Comparison of ENCODE assay signal across 2 cellular contexts in genomic region chr17:13626703-13627102, GRCh38.
TF ChIP-seq lines count a peak whose summit lies in the region.

No MANE protein-coding gene starts in this region.

TF ChIP-seq in IMR-90, 13 proteins besides CTCF, POLR2A, EP300 and RAD21 (continued from another document):
- TF ChIP-seq BHLHE40 (IDR thresholded peaks at IDR 0.05; ENCODE audit: low read depth, low read length) (peak; percentile 50; the same call in 1 of the 2 replicates), SMC3 (IDR thresholded peaks at IDR 0.05; ENCODE audit: low read depth, low read length) (no peak), MAFK (IDR thresholded peaks at IDR 0.05; ENCODE audit: low read depth, low read length) (no peak), RCOR1 (IDR thresholded peaks at IDR 0.05; ENCODE audit: insufficient replicate concordance, low read length) (no peak), MXI1 (IDR thresholded peaks at IDR 0.05; ENCODE audit: borderline replicate concordance, low read depth, low read length) (no peak), ELK1 (IDR thresholded peaks at IDR 0.05; ENCODE audit: borderline replicate concordance, low read depth, low read length) (no peak), NFE2L2 (IDR thresholded peaks at IDR 0.05; ENCODE audit: low read depth, low read length) (no peak), MAZ (IDR thresholded peaks at IDR 0.05; ENCODE audit: borderline replicate concordance, low read depth, low read length) (no peak), USF2 (IDR thresholded peaks at IDR 0.05; ENCODE audit: low read depth, low read length) (no peak), CHD1 (IDR thresholded peaks at IDR 0.05; ENCODE audit: low read depth, low read length) (no peak)
TF ChIP-seq in IMR-90: peak in this region for 2.

TF ChIP-seq in K562, 482 proteins besides CTCF, POLR2A, EP300 and RAD21 (continued from another document):
- TF ChIP-seq ATF3 (IDR thresholded peaks at IDR 0.05) = peak; percentile 87
- TF ChIP-seq ATF3 (CRISPR knock-in tag; conservative IDR thresholded peaks at IDR 0.05) = no peak
- no peak for TF ChIP-seq HES1 (IDR thresholded peaks at IDR 0.05; ENCODE audit: low read depth)
- no peak for TF ChIP-seq ETS1 (conservative IDR thresholded peaks at IDR 0.05; ENCODE audit: control insufficient read depth, low read depth, low read length)
- no peak for TF ChIP-seq ZNF212 (CRISPR knock-in tag; IDR thresholded peaks at IDR 0.05)
- peak; percentile 58; the same call in 1 of the 2 replicates for TF ChIP-seq JUNB (CRISPR knock-in tag; conservative IDR thresholded peaks at IDR 0.05)
- TF ChIP-seq SREBF1 (IDR thresholded peaks at IDR 0.05; ENCODE audit: borderline replicate concordance, low read depth, low read length) = no peak
- no peak for TF ChIP-seq E2F6 (IDR thresholded peaks at IDR 0.05; ENCODE audit: borderline replicate concordance in 1 of 2, extremely low read depth in 1 of 2, insufficient read depth in 1 of 2, insufficient read length in 1 of 2, low read depth in 1 of 2, low read length in 1 of 2, poor library complexity in 1 of 2, severe bottlenecking in 1 of 2)
- TF ChIP-seq HOMEZ (CRISPR knock-in tag; IDR thresholded peaks at IDR 0.05) = no peak
- peak; percentile 80 for TF ChIP-seq FOSL1 (tag; conservative IDR thresholded peaks at IDR 0.05)
- TF ChIP-seq ZBTB1 (CRISPR knock-in tag; IDR thresholded peaks at IDR 0.05; ENCODE audit: borderline replicate concordance, low read depth) = no peak
- TF ChIP-seq USF1 (CRISPR knock-in tag; IDR thresholded peaks at IDR 0.05) = no peak
- no peak for TF ChIP-seq PBX2 (CRISPR knock-in tag; IDR thresholded peaks at IDR 0.05; ENCODE audit: low read depth)
- no peak for TF ChIP-seq PBX2 (tag; conservative IDR thresholded peaks at IDR 0.05; ENCODE audit: low read depth)
- TF ChIP-seq ZNF224 (CRISPR knock-in tag; IDR thresholded peaks at IDR 0.05) = no peak
- no peak for TF ChIP-seq JUND (IDR thresholded peaks at IDR 0.05; ENCODE audit: borderline replicate concordance, low read depth, low read length)
- peak; percentile 20; the same call in 1 of the 3 replicates for TF ChIP-seq JUND (tag; IDR thresholded peaks at IDR 0.05; ENCODE audit: borderline replicate concordance, low read depth, low read length)
- no peak for TF ChIP-seq CLOCK (CRISPR knock-in tag; IDR thresholded peaks at IDR 0.05; ENCODE audit: borderline replicate concordance)
- TF ChIP-seq ZNF124 (CRISPR knock-in tag; IDR thresholded peaks at IDR 0.05) = no peak
- TF ChIP-seq ZNF121 (CRISPR knock-in tag; conservative IDR thresholded peaks at IDR 0.05) = no peak
- no peak for TF ChIP-seq ZNF23 (CRISPR knock-in tag; IDR thresholded peaks at IDR 0.05)
- TF ChIP-seq CXXC5 (CRISPR knock-in tag; IDR thresholded peaks at IDR 0.05) = no peak
- TF ChIP-seq MEIS2 (IDR thresholded peaks at IDR 0.05; ENCODE audit: partially characterized antibody) = no peak
- no peak for TF ChIP-seq HDAC3 (IDR thresholded peaks at IDR 0.05; ENCODE audit: borderline replicate concordance, partially characterized antibody)
- TF ChIP-seq JUN (IDR thresholded peaks at IDR 0.05; ENCODE audit: borderline replicate concordance, low read depth, low read length) = 0 out of 2 replicates have a peak, but pooled peaks have one; percentile 70
- no peak for TF ChIP-seq JUN (CRISPR knock-in tag; IDR thresholded peaks at IDR 0.05; ENCODE audit: borderline replicate concordance)
TF ChIP-seq in K562: peak in this region for 5.
